In the genomic region with DNA sequence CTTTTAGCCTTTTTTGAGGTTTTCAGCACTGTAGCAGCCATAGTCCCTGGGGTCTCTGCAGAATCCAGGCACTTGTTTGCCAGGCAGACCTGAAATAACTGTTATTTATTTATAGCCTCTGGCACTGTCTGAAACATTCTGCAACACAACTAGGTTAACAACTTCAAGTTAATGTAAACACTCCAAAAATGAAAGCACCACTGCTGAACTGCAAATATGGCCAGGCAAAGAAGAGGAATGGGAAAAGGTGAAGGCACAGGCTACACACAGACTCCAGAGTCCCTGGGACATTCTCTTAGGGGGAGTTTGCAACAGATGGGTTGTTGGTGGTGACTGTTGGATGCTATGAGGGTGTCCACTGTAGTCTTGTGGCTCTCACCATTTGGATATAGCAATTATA, we compare ENCODE assay signal across 22 cellular contexts.
"Had no signal": no experiment of that assay in that cellular context is flagged by ENCODE, and none has a peak within 500 bp of the region (broad histone marks: within the 10 kb centered on the region; RNA-seq: fewer than 3 reads in every experiment).

No MANE protein-coding gene starts in this region.

- H3K27me3 ChIP-seq: foreskin keratinocyte, gastroesophageal sphincter, heart left ventricle, hepatocyte, ovary, right lobe of liver, tibial nerve, vagina had no signal

- H3K4me3 Mint-ChIP-seq: naive thymus-derived CD8-positive, alpha-beta T cell; stimulated activated naive B cell treated with anti-CD40 and anti-IgM and Interleukin-4, amounts not matched to agents 10 μg/mL and 1 μg/mL and 100 μg/mL, for 72 hours; stimulated activated naive CD8-positive, alpha-beta T cell treated with anti-CD3 and anti-CD28 coated beads, Interleukin-15, Interleukin-2, amounts not matched to agents 100 ng/mL and 50 ng/mL, for 24 hours had no signal

- H3K27ac ChIP-seq: dorsolateral prefrontal cortex, foreskin keratinocyte, gastroesophageal sphincter, heart left ventricle, hepatocyte, ovary, psoas muscle, right lobe of liver, thoracic aorta, tibial nerve, vagina had no signal

- H3K36me3 Mint-ChIP-seq: naive thymus-derived CD8-positive, alpha-beta T cell; stimulated activated naive B cell treated with anti-CD40 and anti-IgM and Interleukin-4, amounts not matched to agents 10 μg/mL and 1 μg/mL and 100 μg/mL, for 72 hours had no signal

- H3K4me1 Mint-ChIP-seq: naive thymus-derived CD8-positive, alpha-beta T cell had no signal

- H3K4me3 ChIP-seq: dorsolateral prefrontal cortex, gastroesophageal sphincter, heart left ventricle, hepatocyte, ovary, psoas muscle, right lobe of liver, thoracic aorta, tibial nerve, vagina had no signal

- DNase-seq: dorsolateral prefrontal cortex; effector CD4-positive, alpha-beta T cell; foreskin keratinocyte; heart left ventricle; kidney; mammary epithelial cell; naive thymus-derived CD8-positive, alpha-beta T cell; occipital lobe; ovary; psoas muscle; right lobe of liver; small intestine; stimulated activated CD4-positive, alpha-beta T cell treated with anti-CD3 and anti-CD28 coated beads, Interleukin-15, amount 100 ng/mL, for 24 hours; stimulated activated CD4-positive, alpha-beta T cell treated with anti-CD3 and anti-CD28 coated beads, Interleukin-2, amount 100 ng/mL, for 48 hours; stimulated activated naive B cell treated with anti-CD40 and anti-IgM and Interleukin-4, amounts not matched to agents 10 μg/mL and 1 μg/mL and 100 μg/mL, for 72 hours had no signal

- H3K36me3 ChIP-seq: gastroesophageal sphincter, heart left ventricle, ovary, right lobe of liver, thoracic aorta, tibial nerve, vagina had no signal

- H3K9me3 Mint-ChIP-seq: stimulated activated naive B cell treated with anti-CD40 and anti-IgM and Interleukin-4, amounts not matched to agents 10 μg/mL and 1 μg/mL and 100 μg/mL, for 72 hours; stimulated activated naive CD8-positive, alpha-beta T cell treated with anti-CD3 and anti-CD28 coated beads, Interleukin-15, Interleukin-2, amounts not matched to agents 100 ng/mL and 50 ng/mL, for 24 hours had no signal

- H3K4me1 ChIP-seq: foreskin keratinocyte, gastroesophageal sphincter, heart left ventricle, psoas muscle, right lobe of liver, tibial nerve, vagina had no signal

- H3K9me3 ChIP-seq: gastroesophageal sphincter, heart left ventricle, ovary, psoas muscle, right lobe of liver, thoracic aorta, tibial nerve, vagina had no signal

- H3K27ac Mint-ChIP-seq: naive thymus-derived CD8-positive, alpha-beta T cell; stimulated activated naive B cell treated with anti-CD40 and anti-IgM and Interleukin-4, amounts not matched to agents 10 μg/mL and 1 μg/mL and 100 μg/mL, for 72 hours; stimulated activated naive CD8-positive, alpha-beta T cell treated with anti-CD3 and anti-CD28 coated beads, Interleukin-15, Interleukin-2, amounts not matched to agents 100 ng/mL and 50 ng/mL, for 24 hours had no signal

- ATAC-seq: foreskin keratinocyte; gastroesophageal sphincter; heart left ventricle; left lobe of liver; naive thymus-derived CD8-positive, alpha-beta T cell; psoas muscle; right lobe of liver; stimulated activated naive B cell treated with anti-CD40 and anti-IgM and Interleukin-4, amounts not matched to agents 10 μg/mL and 1 μg/mL and 100 μg/mL, for 72 hours had no signal

- H3K27me3 Mint-ChIP-seq: stimulated activated naive CD8-positive, alpha-beta T cell treated with anti-CD3 and anti-CD28 coated beads, Interleukin-15, Interleukin-2, amounts not matched to agents 100 ng/mL and 50 ng/mL, for 24 hours had no signal
